16 cellular contexts compared by ENCODE assay signal in the genomic region with DNA sequence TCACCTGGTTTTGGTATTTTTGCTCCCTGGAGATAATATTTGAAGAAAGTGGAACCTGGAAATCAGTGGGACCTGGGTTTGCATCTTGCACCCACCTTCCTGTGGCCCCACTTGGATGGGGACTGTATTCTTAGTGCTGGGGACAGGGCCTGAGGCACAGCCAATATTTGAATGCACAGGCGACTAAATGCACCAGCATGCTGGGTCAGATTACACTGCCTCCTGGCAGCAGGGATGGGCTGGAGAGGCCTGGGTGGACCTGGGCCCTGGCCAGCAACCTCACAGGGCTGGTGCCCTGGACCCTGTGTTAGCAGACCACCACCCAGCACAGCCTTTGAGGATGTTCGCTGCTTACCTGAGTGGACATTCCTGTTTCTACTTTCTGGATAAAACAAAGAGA.
"Had no signal": no experiment of that assay in that cellular context is flagged by ENCODE, and none has a peak within 500 bp of the region (broad histone marks: within the 10 kb centered on the region; RNA-seq: fewer than 3 reads in every experiment).

No MANE protein-coding gene starts in this region.

- H3K36me3 Mint-ChIP-seq: activated naive CD4-positive, alpha-beta T cell treated with anti-CD3 and anti-CD28 coated beads, Interleukin-2, amount 50 U/mL, for 72 hours; WTC11 had no signal

- H3K27me3 Mint-ChIP-seq: activated CD4-positive, alpha-beta T cell treated with anti-CD3 and anti-CD28 coated beads for 36 hours; naive thymus-derived CD8-positive, alpha-beta T cell had no signal

- DNase-seq: activated CD4-positive, alpha-beta T cell treated with anti-CD3 and anti-CD28 coated beads for 36 hours; activated CD4-positive, alpha-beta T cell treated with anti-CD3 and anti-CD28 coated beads, Interleukin-2, amount 50 U/mL, for 48 hours; activated gamma-delta T cell; adrenal gland; effector CD4-positive, alpha-beta T cell; hippocampal formation; islet precursor cell; left colon; lower lobe of right lung; naive thymus-derived CD8-positive, alpha-beta T cell; spleen; stimulated activated CD4-positive, alpha-beta T cell treated with anti-CD3 and anti-CD28 coated beads, Interleukin-4, amount 100 ng/mL, for 4 hours; stimulated activated naive CD4-positive, alpha-beta T cell had no signal

- H3K4me3 Mint-ChIP-seq: activated CD4-positive, alpha-beta T cell treated with anti-CD3 and anti-CD28 coated beads for 36 hours; naive thymus-derived CD8-positive, alpha-beta T cell; T-helper 2 cell treated with Interferon-gamma antibody and Interleukin-4, amounts not matched to agents 5 μg/mL and 100 μg/mL, for 36 hours; WTC11 had no signal

- H3K4me1 Mint-ChIP-seq: activated CD4-positive, alpha-beta T cell treated with anti-CD3 and anti-CD28 coated beads for 36 hours had no signal

- ATAC-seq: activated CD4-positive, alpha-beta T cell treated with anti-CD3 and anti-CD28 coated beads for 36 hours; activated naive CD4-positive, alpha-beta T cell treated with anti-CD3 and anti-CD28 coated beads, Interleukin-2, amount 50 U/mL, for 72 hours; left colon; lower lobe of right lung; naive thymus-derived CD8-positive, alpha-beta T cell had no signal

- H3K27ac Mint-ChIP-seq: activated CD4-positive, alpha-beta T cell treated with anti-CD3 and anti-CD28 coated beads for 36 hours; T-helper 2 cell treated with Interferon-gamma antibody and Interleukin-4, amounts not matched to agents 5 μg/mL and 100 μg/mL, for 36 hours; WTC11 had no signal

- H3K9me3 Mint-ChIP-seq: activated naive CD4-positive, alpha-beta T cell treated with anti-CD3 and anti-CD28 coated beads, Interleukin-2, amount 50 U/mL, for 72 hours; naive thymus-derived CD8-positive, alpha-beta T cell; T-helper 2 cell treated with Interferon-gamma antibody and Interleukin-4, amounts not matched to agents 5 μg/mL and 100 μg/mL, for 36 hours; WTC11 had no signal
